ENCODE assay signal across 19 cellular contexts in genomic region chr9:114690308-114690707, GRCh38. TPM values are rescaled to one million over a fixed set of nuclear protein-coding genes. Genes with fewer than 3 reads are reported as not detected.
DNase-seq lines count a peak whose midpoint lies in the region; ATAC-seq and TF ChIP-seq lines count a peak whose summit lies in the region.
"Had no signal": no experiment of that assay in that cellular context is flagged by ENCODE, and none has a peak within 500 bp of the region (broad histone marks: within the 10 kb centered on the region; RNA-seq: fewer than 3 reads in every experiment).

No MANE protein-coding gene starts in this region.

- H3K36me3 ChIP-seq in ACC112 (ENCODE audit: insufficient read depth, low read length) = no peaks in the 10 kb centered on the region
- H3K36me3 ChIP-seq in GM23248 (ENCODE audit: low read depth) = no peaks in the 10 kb centered on the region
- H3K36me3 ChIP-seq: BLaER1, right lobe of liver had no signal

- no peaks in the 10 kb centered on the region for H3K27me3 ChIP-seq in ACC112 (ENCODE audit: insufficient read depth, low read length)
- H3K27me3 ChIP-seq in GM23248 (replicated peaks; ENCODE audit: insufficient read depth) = no peaks in the 10 kb centered on the region
- no peaks in the 10 kb centered on the region for H3K27me3 ChIP-seq in foreskin keratinocyte
- H3K27me3 ChIP-seq: BLaER1, right lobe of liver had no signal

- H3K4me3 ChIP-seq in ACC112 (ENCODE audit: low read depth, low read length) (no peak overlapping the region), GM23248 (no peak overlapping the region)
- H3K4me3 ChIP-seq: BLaER1, GM23338, right lobe of liver had no signal

- H3K9me3 ChIP-seq in GM23248 (ENCODE audit: low read depth) = no peaks in the 10 kb centered on the region
- H3K9me3 ChIP-seq: BLaER1, right lobe of liver had no signal

- DNase-seq in GM23248 = no peak
- DNase-seq in activated CD8-positive, alpha-beta T cell treated with anti-CD3 and anti-CD28 coated beads for 36 hours = peak; percentile 42
- DNase-seq in foreskin keratinocyte = no peak
- DNase-seq in putamen (ENCODE audit: low spot score) = no peak
- DNase-seq in GM19238 (ENCODE audit: insufficient read length, low spot score) = no peak
- no peak for DNase-seq in NCI-H1436 (lab: John Stamatoyannopoulos, UW)
- DNase-seq: activated gamma-delta T cell, DMS79 treated with DMSO at 0.1 percent for 48 hours, mesendoderm, MM.1S, NCI-H2081 treated with DMSO at 0.1 percent for 48 hours, NCI-H69, right lobe of liver had no signal

- H3F3A ChIP-seq in GM23248 (ENCODE audit: insufficient read depth) = peaks cover 49% of the 10 kb centered on the region

- H3K79me2 ChIP-seq in ACC112 (ENCODE audit: control insufficient read depth, insufficient read depth, low read length, unreplicated experiment) = no peaks in the 10 kb centered on the region
- H3K79me2 ChIP-seq in GM23248 (ENCODE audit: insufficient read depth) = no peaks in the 10 kb centered on the region

- H3K27ac Mint-ChIP-seq in activated CD8-positive, alpha-beta T cell treated with anti-CD3 and anti-CD28 coated beads for 36 hours = peak overlapping the region; percentile 97
- H3K27ac Mint-ChIP-seq: GM23338 had no signal

- CTCF ChIA-PET in activated CD8-positive, alpha-beta T cell treated with anti-CD3 and anti-CD28 coated beads for 36 hours (lab: Charles Lee) = interaction anchor here (0.9 to 5.8 kb wide), 9 partner anchors 8 to 300 kb away, joined by 3 to 43 read pairs (median 8); partner anchors contain the start of gene TEX48

- H3K27ac ChIP-seq in ACC112 (ENCODE audit: low read depth, low read length) = peak overlapping the region; percentile 69
- peak overlapping the region; percentile 78; the same call in 1 of the 2 replicates for H3K27ac ChIP-seq in GM23248
- H3K27ac ChIP-seq in foreskin keratinocyte = peak overlapping the region; percentile 95
- H3K27ac ChIP-seq: BLaER1, right lobe of liver had no signal

- no peak overlapping the region for H2AFZ ChIP-seq in ACC112 (ENCODE audit: low read length, unreplicated experiment)
- H2AFZ ChIP-seq in GM23248 = no peak overlapping the region
- H2AFZ ChIP-seq: GM23338 had no signal

- H3K4me1 Mint-ChIP-seq in activated CD8-positive, alpha-beta T cell treated with anti-CD3 and anti-CD28 coated beads for 36 hours (ENCODE audit: low read depth) = peaks cover 91% of the 10 kb centered on the region

- TF ChIP-seq CTCF in activated CD8-positive, alpha-beta T cell treated with anti-CD3 and anti-CD28 coated beads for 36 hours (IDR thresholded peaks at IDR 0.05) = no peak
- no peak for TF ChIP-seq CTCF in foreskin keratinocyte (conservative IDR thresholded peaks at IDR 0.05)

- H3K4me2 ChIP-seq in GM23248 (ENCODE audit: unreplicated experiment) = peak overlapping the region; percentile 74
- H3K4me2 ChIP-seq: BLaER1, GM23338 had no signal

- in situ Hi-C loops in GM23248 (cut with MboI) = no loop called here

- 96 to 98% methylated on average over 4 of the region's 4 CpGs for WGBS in GM23248 (ENCODE audit: low coverage in 1 of 2, low lambda C conversion rate in 2 of 2, missing lambda C conversion rate in 2 of 2), 2 experiments

- peaks cover 7% of the 10 kb centered on the region for H3K9me3 Mint-ChIP-seq in activated CD8-positive, alpha-beta T cell treated with anti-CD3 and anti-CD28 coated beads for 36 hours
- H3K9me3 Mint-ChIP-seq: GM23338; stimulated activated memory B cell treated with anti-CD40 and anti-IgM and Interleukin-4, amounts not matched to agents 10 μg/mL and 1 μg/mL and 100 μg/mL, for 72 hours had no signal

- ATAC-seq in activated CD8-positive, alpha-beta T cell treated with anti-CD3 and anti-CD28 coated beads for 36 hours = peak; percentile 3
- ATAC-seq in foreskin keratinocyte = no peak
- ATAC-seq: GM23338, right lobe of liver had no signal

- intact Hi-C loops in activated CD8-positive, alpha-beta T cell treated with anti-CD3 and anti-CD28 coated beads for 36 hours (cut with micrococcal nuclease) = loop anchor here (1.0 to 2.0 kb wide), 3 partner anchors 8 to 204 kb away; no protein-coding TSS in a partner anchor

- no peak overlapping the region for H3K4me3 Mint-ChIP-seq in activated CD8-positive, alpha-beta T cell treated with anti-CD3 and anti-CD28 coated beads for 36 hours
- H3K4me3 Mint-ChIP-seq: GM23338; stimulated activated memory B cell treated with anti-CD40 and anti-IgM and Interleukin-4, amounts not matched to agents 10 μg/mL and 1 μg/mL and 100 μg/mL, for 72 hours had no signal

- H3K4me1 ChIP-seq in ACC112 (ENCODE audit: control insufficient read depth, insufficient read depth, low read length, unreplicated experiment) = peaks cover 67% of the 10 kb centered on the region
- H3K4me1 ChIP-seq in GM23248 (ENCODE audit: insufficient read depth) = peaks cover 40% of the 10 kb centered on the region
- peaks cover 41% of the 10 kb centered on the region for H3K4me1 ChIP-seq in foreskin keratinocyte
- H3K4me1 ChIP-seq: BLaER1, right lobe of liver had no signal

- no peaks in the 10 kb centered on the region for H4K20me1 ChIP-seq in GM23248 (ENCODE audit: insufficient read depth)
- H4K20me1 ChIP-seq: BLaER1 had no signal

- no peak overlapping the region; the same call in 1 of the 2 replicates for H3K9ac ChIP-seq in GM23248
- H3K9ac ChIP-seq: BLaER1 had no signal

- POLR2A ChIA-PET in activated CD8-positive, alpha-beta T cell treated with anti-CD3 and anti-CD28 coated beads for 36 hours (lab: Charles Lee) = interaction anchor here (1.0 to 3.9 kb wide), 9 partner anchors 9 to 299 kb away, joined by 3 to 30 read pairs (median 11); partner anchors contain the start of gene TEX48

- peaks cover 23% of the 10 kb centered on the region for H3K36me3 Mint-ChIP-seq in activated CD8-positive, alpha-beta T cell treated with anti-CD3 and anti-CD28 coated beads for 36 hours (ENCODE audit: low read depth)
- H3K36me3 Mint-ChIP-seq: stimulated activated memory B cell treated with anti-CD40 and anti-IgM and Interleukin-4, amounts not matched to agents 10 μg/mL and 1 μg/mL and 100 μg/mL, for 72 hours had no signal

- H3K9me2 ChIP-seq in GM23248 (ENCODE audit: insufficient read depth) = no peaks in the 10 kb centered on the region

- H3K27me3 Mint-ChIP-seq in activated CD8-positive, alpha-beta T cell treated with anti-CD3 and anti-CD28 coated beads for 36 hours = no peaks in the 10 kb centered on the region

RNA-seq across cellular contexts. Expression of gene TEX48, which starts 8.3 kb away (rescaled TPM):
- total RNA-seq in GM23248 (2014; rRNA removed; shearing (Covaris generic)) = not detected in 2 replicates
- not detected in 2 replicates for polyA plus RNA-seq in GM23248 (2016; fragmentation: Nextera tagmentation; extraction: Ambion mirVana)
- under 1 TPM in 1 of 2 experiments, not detected in 1; 0.65 TPM for total RNA-seq in activated CD8-positive, alpha-beta T cell treated with anti-CD3 and anti-CD28 coated beads for 36 hours
- total RNA-seq in foreskin keratinocyte = not detected in 2 replicates
- polyA plus RNA-seq in foreskin keratinocyte = 0.08 TPM in 1 of 2 replicates, not detected in the other
- total RNA-seq: cerebellum, GM23338, right lobe of liver, ureter had no signal
- polyA plus RNA-seq: GM23338 had no signal

RNA-seq across cellular contexts. Expression of gene TEX53, which starts 32.7 kb away (rescaled TPM):
- not detected in 2 replicates for total RNA-seq in GM23248 (2014; rRNA removed; shearing (Covaris generic))
- polyA plus RNA-seq in GM23248 (2016; fragmentation: Nextera tagmentation; extraction: Ambion mirVana) (not detected in 2 replicates), foreskin keratinocyte (not detected in 2 replicates)
- total RNA-seq in activated CD8-positive, alpha-beta T cell treated with anti-CD3 and anti-CD28 coated beads for 36 hours = not detected
- not detected in 2 replicates for total RNA-seq in foreskin keratinocyte
- total RNA-seq: cerebellum, GM23338, right lobe of liver, ureter had no signal
- polyA plus RNA-seq: GM23338 had no signal
